11 cellular contexts compared by ENCODE assay signal in genomic region chr4:9812530-9813340, GRCh38. TPM values are rescaled to one million over a fixed set of nuclear protein-coding genes. Genes with fewer than 3 reads are reported as not detected.
DNase-seq lines count a peak whose midpoint lies in the region; ATAC-seq, FAIRE-seq and TF ChIP-seq lines count a peak whose summit lies in the region.
"Had no signal": no experiment of that assay in that cellular context is flagged by ENCODE, and none has a peak within 500 bp of the region (broad histone marks: within the 10 kb centered on the region; RNA-seq: fewer than 3 reads in every experiment).

No MANE protein-coding gene starts in this region.

- FAIRE-seq in GM18507 (lab: Jason Lieb, UNC) = peak; percentile 84
- FAIRE-seq: small intestine had no signal

- H3K4me3 Mint-ChIP-seq in T-helper 17 cell = no peak overlapping the region
- H3K4me3 Mint-ChIP-seq: central memory CD8-positive, alpha-beta T cell had no signal

- H3K4me3 ChIP-seq in choroid plexus epithelial cell (ENCODE audit: low read depth, low read length) = no peak overlapping the region
- H3K4me3 ChIP-seq: vagina had no signal

- H3K36me3 Mint-ChIP-seq in T-helper 17 cell (ENCODE audit: low read depth) = no peaks in the 10 kb centered on the region

- DNase-seq in GM18507 (ENCODE audit: extremely low spot score, insufficient read length, low read depth) = no peak
- peak; percentile 55 for DNase-seq in choroid plexus epithelial cell (ENCODE audit: low read depth)
- no peak for DNase-seq in T-helper 17 cell
- DNase-seq in HuH-7.5 (ENCODE audit: low spot score) = no peak
- no peak for DNase-seq in amniotic stem cell (lab: John Stamatoyannopoulos, UW)
- no peak for DNase-seq in activated gamma-delta T cell (lab: John Stamatoyannopoulos, UW)
- DNase-seq: small intestine had no signal

- ATAC-seq in GM21381 (IDR thresholded peaks at IDR 0.05; ENCODE audit: unreplicated experiment) (peak; percentile 93), HG03342 (IDR thresholded peaks at IDR 0.05; ENCODE audit: unreplicated experiment) (peak; percentile 83), T-helper 17 cell (no peak)

- H3K27me3 Mint-ChIP-seq in T-helper 17 cell = peaks cover 26% of the 10 kb centered on the region

- TF ChIP-seq CTCF in choroid plexus epithelial cell (conservative IDR thresholded peaks at IDR 0.05; ENCODE audit: low read depth, low read length) = no peak

- no peaks in the 10 kb centered on the region for H3K4me1 Mint-ChIP-seq in T-helper 17 cell
- H3K4me1 Mint-ChIP-seq: central memory CD8-positive, alpha-beta T cell had no signal

- H3K9me3 ChIP-seq in T-helper 17 cell (ENCODE audit: control insufficient read depth, low read length, poor library complexity, severe bottlenecking) = no peaks in the 10 kb centered on the region
- H3K9me3 ChIP-seq: vagina had no signal

- no peak overlapping the region for H3K27ac Mint-ChIP-seq in T-helper 17 cell

RNA-seq across cellular contexts. Expression of gene DRD5, which starts 31.3 kb away (rescaled TPM):
- total RNA-seq in T-helper 17 cell = not detected
- total RNA-seq: vagina had no signal
